In the genomic region with DNA sequence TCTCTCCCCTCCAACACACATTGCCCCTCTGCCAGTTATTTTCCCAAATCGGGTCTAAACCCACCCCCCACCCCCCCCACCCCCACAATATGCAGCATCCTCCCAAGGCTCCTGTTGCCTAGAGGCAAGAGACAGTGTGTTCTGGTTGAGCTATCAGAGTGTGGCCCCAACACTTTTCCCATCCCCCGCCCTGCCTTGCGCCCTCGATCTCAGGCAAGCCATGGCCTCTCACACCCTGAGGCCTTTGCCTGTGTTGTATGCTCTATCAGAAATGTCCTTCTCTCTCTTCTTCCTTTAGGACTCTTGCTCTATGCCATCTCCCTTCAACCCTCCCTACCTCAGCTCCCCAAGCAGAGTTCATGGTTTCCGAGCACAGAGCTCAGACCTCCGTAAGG, we compare ENCODE assay signal across 14 cellular contexts.
"Had no signal": no experiment of that assay in that cellular context is flagged by ENCODE, and none has a peak within 500 bp of the region (broad histone marks: within the 10 kb centered on the region; RNA-seq: fewer than 3 reads in every experiment).

No MANE protein-coding gene starts in this region.

- H3K27me3 ChIP-seq: breast epithelium had no signal

- H3K4me3 Mint-ChIP-seq: activated B cell treated with CpG ODN at 0.5 μM for 24 hours; activated CD4-positive, alpha-beta T cell treated with anti-CD3 and anti-CD28 coated beads, Interleukin-2, amount 10 ng/mL, durations not matched to agents 7 days and 5 days; activated naive CD8-positive, alpha-beta T cell; natural killer cell had no signal

- H3K4me2 ChIP-seq: SK-N-SH had no signal

- H3K36me3 Mint-ChIP-seq: activated naive CD8-positive, alpha-beta T cell; natural killer cell had no signal

- H3K4me3 ChIP-seq: breast epithelium, heart left ventricle, left lung, tibial artery had no signal

- H3K36me3 ChIP-seq: breast epithelium, heart left ventricle, left lung, tibial artery had no signal

- H3K4me1 Mint-ChIP-seq: activated B cell treated with CpG ODN at 0.5 μM for 24 hours; activated CD4-positive, alpha-beta T cell treated with anti-CD3 and anti-CD28 coated beads, Interleukin-2, amount 10 ng/mL, durations not matched to agents 7 days and 5 days had no signal

- H3K4me1 ChIP-seq: heart left ventricle, left lung had no signal

- H3K9me3 Mint-ChIP-seq: activated B cell treated with CpG ODN at 0.5 μM for 24 hours; activated CD4-positive, alpha-beta T cell treated with anti-CD3 and anti-CD28 coated beads, Interleukin-2, amount 10 ng/mL, durations not matched to agents 7 days and 5 days; natural killer cell had no signal

- DNase-seq: activated B cell treated with CpG ODN at 0.5 μM for 24 hours; activated CD4-positive, alpha-beta T cell treated with anti-CD3 and anti-CD28 coated beads, Interleukin-2, amount 10 ng/mL, durations not matched to agents 7 days and 5 days; activated effector memory CD4-positive, alpha-beta T cell treated with Interleukin-2 at 50 U/mL for 16 hours; anterior cingulate cortex; heart left ventricle; left lung; natural killer cell; SK-N-SH; stimulated activated CD4-positive, alpha-beta T cell treated with anti-CD3 and anti-CD28 coated beads, Interleukin-4, amount 100 ng/mL, for 1 hour; T-helper 1 cell; tibial artery had no signal

- H3K9me3 ChIP-seq: breast epithelium, heart left ventricle, left lung, SK-N-SH, tibial artery had no signal

- ATAC-seq: heart left ventricle, natural killer cell had no signal

- H3K27ac Mint-ChIP-seq: activated B cell treated with CpG ODN at 0.5 μM for 24 hours; activated CD4-positive, alpha-beta T cell treated with anti-CD3 and anti-CD28 coated beads, Interleukin-2, amount 10 ng/mL, durations not matched to agents 7 days and 5 days; activated naive CD8-positive, alpha-beta T cell; natural killer cell had no signal

- FAIRE-seq: frontal cortex had no signal

- H3K9ac ChIP-seq: SK-N-SH had no signal

- H3K27ac ChIP-seq: heart left ventricle, tibial artery had no signal
